ENCODE assay signal across 25 cellular contexts in genomic region chr4:174402470-174403176, GRCh38.
DNase-seq lines count a peak whose midpoint lies in the region; ATAC-seq, FAIRE-seq and TF ChIP-seq lines count a peak whose summit lies in the region.
"Had no signal": no experiment of that assay in that cellular context is flagged by ENCODE, and none has a peak within 500 bp of the region (broad histone marks: within the 10 kb centered on the region; RNA-seq: fewer than 3 reads in every experiment).

No MANE protein-coding gene starts in this region.

- H3K14ac ChIP-seq in H1 (ENCODE audit: insufficient read length), result no peak overlapping the region

- no peaks in the 10 kb centered on the region for H3K79me2 ChIP-seq in H1 (ENCODE audit: control insufficient read depth in 1 of 2, insufficient read depth in 2 of 2, low read length in 2 of 2)
- H3K79me2 ChIP-seq in neural progenitor cell (ENCODE audit: low read depth), result no peaks in the 10 kb centered on the region

- H3K4ac ChIP-seq in H1 (replicated peaks; ENCODE audit: insufficient read length, low read depth, low read length), result no peak overlapping the region

- peaks cover 3% of the 10 kb centered on the region for H3K27me3 Mint-ChIP-seq in neural progenitor cell (ENCODE audit: insufficient read depth, low read depth)
- H3K27me3 Mint-ChIP-seq: activated CD4-positive, alpha-beta memory T cell treated with anti-CD3 and anti-CD28 coated beads, Interleukin-2, amount 10 ng/mL, durations not matched to agents 7 days and 5 days; activated naive CD4-positive, alpha-beta T cell treated with anti-CD3 and anti-CD28 coated beads, Interleukin-2, amount 10 ng/mL, durations not matched to agents 7 days and 5 days; activated T-cell treated with anti-CD3 and anti-CD28 coated beads, Interleukin-2, amount 50 U/mL, for 24 hours; effector memory CD8-positive, alpha-beta T cell had no signal

- ATAC-seq in HG02759 (IDR thresholded peaks at IDR 0.05; ENCODE audit: unreplicated experiment) (no peak), HG02588 (IDR thresholded peaks at IDR 0.05; ENCODE audit: unreplicated experiment) (no peak)
- ATAC-seq: CD8-positive, alpha-beta T cell; effector memory CD8-positive, alpha-beta T cell; natural killer cell; Panc1 had no signal

- no peaks in the 10 kb centered on the region for H3F3A ChIP-seq in neural progenitor cell (ENCODE audit: low read depth)

- 0 out of 2 replicates have a peak overlapping the region, but pooled peaks have one; percentile 38 for H2BK15ac ChIP-seq in H1 (ENCODE audit: low read length)

- H3K18ac ChIP-seq in H1 (ENCODE audit: extremely low read depth, low read length), result peak overlapping the region; percentile 27; the same call in 1 of the 2 replicates

- H2BK5ac ChIP-seq in H1 (ENCODE audit: low read depth, low read length), result peak overlapping the region; percentile 40; the same call in 1 of the 2 replicates

- H2AFZ ChIP-seq in H1 (ENCODE audit: low read length) (no peak overlapping the region), neural progenitor cell (replicated peaks) (no peak overlapping the region)

- DNase-seq in Caki2 (ENCODE audit: low read depth) (peak; percentile 47), NCI-H82 treated with DMSO at 0.1 percent for 48 hours (lab: John Stamatoyannopoulos, UW; ENCODE audit: unreplicated experiment) (peak; percentile 79), H1 (ENCODE audit: low read depth in 1 of 2, low spot score in 2 of 2) (no peak), neural progenitor cell (ENCODE audit: low spot score) (peak; percentile 39), epidermal melanocyte (ENCODE audit: insufficient read length, low spot score) (no peak), hippocampal formation (lab: John Stamatoyannopoulos, UW) (no peak)
- DNase-seq: activated CD4-positive, alpha-beta memory T cell treated with anti-CD3 and anti-CD28 coated beads, Interleukin-2, amount 10 ng/mL, durations not matched to agents 7 days and 5 days; activated CD4-positive, CD25-positive, alpha-beta regulatory T cell; activated naive CD4-positive, alpha-beta T cell treated with anti-CD3 and anti-CD28 coated beads, Interleukin-2, amount 10 ng/mL, durations not matched to agents 7 days and 5 days; activated T-cell treated with anti-CD3 and anti-CD28 coated beads, Interleukin-2, amount 50 U/mL, for 24 hours; CD8-positive, alpha-beta T cell; DND-41; effector memory CD8-positive, alpha-beta T cell; hypothalamus; Karpas-422; natural killer cell; NCI-H2107; NCI-H524 treated with DMSO at 0.1 percent for 48 hours; posterior cingulate gyrus; substantia nigra had no signal

- peaks cover 25% of the 10 kb centered on the region for H3K4me1 Mint-ChIP-seq in neural progenitor cell
- H3K4me1 Mint-ChIP-seq: activated CD4-positive, alpha-beta memory T cell treated with anti-CD3 and anti-CD28 coated beads, Interleukin-2, amount 10 ng/mL, durations not matched to agents 7 days and 5 days; activated naive CD4-positive, alpha-beta T cell treated with anti-CD3 and anti-CD28 coated beads, Interleukin-2, amount 10 ng/mL, durations not matched to agents 7 days and 5 days; natural killer cell had no signal

- WGBS in H1 (ENCODE audit: extremely low coverage in 1 of 2, insufficient coverage in 1 of 2, insufficient read length in 1 of 2, insufficient replicate concordance in 2 of 2, low coverage in 1 of 2, low lambda C conversion rate in 2 of 2, missing lambda C conversion rate in 1 of 2), 2 experiments, result 81% methylated on average over 3 of the region's 3 CpGs; no CpG with 5 or more reads in 1 of the 2 experiments

- TF ChIP-seq RAD21 in H1 (IDR thresholded peaks at IDR 0.05 in 1 of 2, conservative IDR thresholded peaks at IDR 0.05 in 1 of 2; ENCODE audit: low read depth in 2 of 2, low read length in 2 of 2), result no peak

- no peak for FAIRE-seq in H1 (lab: Jason Lieb, UNC)
- FAIRE-seq: keratinocyte had no signal

- POLR2A ChIA-PET in H1 (lab: Charles Lee; ENCODE audit: partially characterized antibody), result no interaction called here

- no peak for TF ChIP-seq EP300 in H1 (IDR thresholded peaks at IDR 0.05; ENCODE audit: borderline replicate concordance in 1 of 2, low read depth in 2 of 2, low read length in 2 of 2)

- no peak overlapping the region for H2AK5ac ChIP-seq in H1 (ENCODE audit: low read depth, low read length)

- no peak overlapping the region for H4K91ac ChIP-seq in H1 (replicated peaks; ENCODE audit: insufficient read length, low read length)

- in situ Hi-C loops in Caki2 (cut with HindIII; ENCODE audit: low pct_unique_long_range_greater_than_20kb, low sequenced_read_pairs), result no loop called here

- H3K27me3 ChIP-seq in H1 (replicated peaks in 1 of 4; ENCODE audit: control insufficient read depth in 3 of 4, extremely low read depth in 1 of 4, insufficient read depth in 3 of 4, low read length in 3 of 4) (no peaks in the 10 kb centered on the region), neural progenitor cell (no peaks in the 10 kb centered on the region)

- H3K4me3 Mint-ChIP-seq in neural progenitor cell, result no peak overlapping the region
- H3K4me3 Mint-ChIP-seq: activated CD4-positive, alpha-beta memory T cell treated with anti-CD3 and anti-CD28 coated beads, Interleukin-2, amount 10 ng/mL, durations not matched to agents 7 days and 5 days; activated naive CD4-positive, alpha-beta T cell treated with anti-CD3 and anti-CD28 coated beads, Interleukin-2, amount 10 ng/mL, durations not matched to agents 7 days and 5 days; activated T-cell treated with anti-CD3 and anti-CD28 coated beads, Interleukin-2, amount 50 U/mL, for 24 hours; CD8-positive, alpha-beta T cell; effector memory CD8-positive, alpha-beta T cell; natural killer cell; T-helper 2 cell treated with Interferon-gamma antibody and Interleukin-4, amounts not matched to agents 5 μg/mL and 100 μg/mL, for 36 hours had no signal

- peak overlapping the region; percentile 56; the same call in 1 of the 2 replicates for H2BK12ac ChIP-seq in H1 (ENCODE audit: low read depth, low read length)

- H3K9me3 ChIP-seq in H1 (ENCODE audit: insufficient read depth in 2 of 2, low read depth in 1 of 2, low read length in 1 of 2), result no peaks in the 10 kb centered on the region
- no peaks in the 10 kb centered on the region for H3K9me3 ChIP-seq in neural progenitor cell (ENCODE audit: low read depth)

- H3K4me1 ChIP-seq in H1 (replicated peaks in 1 of 4; ENCODE audit: control insufficient read depth in 3 of 4, insufficient read depth in 4 of 4, low read length in 3 of 4) (peaks cover 0 to 12% (median 3%) of the 10 kb centered on the region in 4 experiments; a peak in 4 of 7 replicates), neural progenitor cell (peaks cover 32% of the 10 kb centered on the region)

- no peak overlapping the region for H4K8ac ChIP-seq in H1 (ENCODE audit: extremely low read depth, insufficient read depth, low read length)

- H3K23ac ChIP-seq in H1 (ENCODE audit: insufficient read length), result no peak overlapping the region

- H2BK120ac ChIP-seq in H1 (replicated peaks; ENCODE audit: low read depth, low read length), result no peak overlapping the region

- H4K20me1 ChIP-seq in H1 (replicated peaks in 1 of 2; ENCODE audit: control insufficient read depth in 1 of 2, insufficient read depth in 2 of 2, low read length in 2 of 2) (no peaks in the 10 kb centered on the region), neural progenitor cell (ENCODE audit: low read depth) (no peaks in the 10 kb centered on the region)

- peak overlapping the region; percentile 23; the same call in 1 of the 2 replicates for H2BK20ac ChIP-seq in H1 (ENCODE audit: low read length)

- H3K27ac ChIP-seq in H1 (ENCODE audit: low read depth, low read length) (no peak overlapping the region), neural progenitor cell (no peak overlapping the region)

- no peaks in the 10 kb centered on the region for H3K9me3 Mint-ChIP-seq in neural progenitor cell
- H3K9me3 Mint-ChIP-seq: activated CD4-positive, alpha-beta memory T cell treated with anti-CD3 and anti-CD28 coated beads, Interleukin-2, amount 10 ng/mL, durations not matched to agents 7 days and 5 days; activated naive CD4-positive, alpha-beta T cell treated with anti-CD3 and anti-CD28 coated beads, Interleukin-2, amount 10 ng/mL, durations not matched to agents 7 days and 5 days; activated T-cell treated with anti-CD3 and anti-CD28 coated beads, Interleukin-2, amount 50 U/mL, for 24 hours; CD8-positive, alpha-beta T cell; effector memory CD8-positive, alpha-beta T cell; natural killer cell; T-helper 2 cell treated with Interferon-gamma antibody and Interleukin-4, amounts not matched to agents 5 μg/mL and 100 μg/mL, for 36 hours had no signal

- no peaks in the 10 kb centered on the region for H3K36me3 Mint-ChIP-seq in neural progenitor cell
- H3K36me3 Mint-ChIP-seq: activated naive CD4-positive, alpha-beta T cell treated with anti-CD3 and anti-CD28 coated beads, Interleukin-2, amount 10 ng/mL, durations not matched to agents 7 days and 5 days; CD8-positive, alpha-beta T cell; natural killer cell had no signal

- H4K5ac ChIP-seq in H1 (ENCODE audit: insufficient read length, low read depth, low read length), result no peak overlapping the region

- H3K9ac ChIP-seq in H1 (replicated peaks in 1 of 4; ENCODE audit: extremely low read depth in 1 of 4, low read depth in 3 of 4, low read length in 3 of 4) (no peak overlapping the region), neural progenitor cell (no peak overlapping the region)

- TF ChIP-seq POLR2A in H1 (IDR thresholded peaks at IDR 0.05; ENCODE audit: control extremely low read depth in 1 of 2, low read depth in 2 of 2, low read length in 2 of 2), result no peak

- no peaks in the 10 kb centered on the region for H3K79me1 ChIP-seq in H1 (ENCODE audit: low read depth, low read length)

- no peak overlapping the region for H3K56ac ChIP-seq in H1 (replicated peaks; ENCODE audit: insufficient read length, low read depth, low read length)

- CTCF ChIA-PET in H1 (lab: Charles Lee; ENCODE audit: partially characterized antibody), result interaction anchor here (1.1 kb wide), 1 partner anchor 33 kb away, joined by 3 read pairs; no protein-coding TSS in a partner anchor

- H3K27ac Mint-ChIP-seq in neural progenitor cell, result peak overlapping the region; percentile 1
- H3K27ac Mint-ChIP-seq: activated CD4-positive, alpha-beta memory T cell treated with anti-CD3 and anti-CD28 coated beads, Interleukin-2, amount 10 ng/mL, durations not matched to agents 7 days and 5 days; activated naive CD4-positive, alpha-beta T cell treated with anti-CD3 and anti-CD28 coated beads, Interleukin-2, amount 10 ng/mL, durations not matched to agents 7 days and 5 days; activated T-cell treated with anti-CD3 and anti-CD28 coated beads, Interleukin-2, amount 50 U/mL, for 24 hours; CD8-positive, alpha-beta T cell; effector memory CD8-positive, alpha-beta T cell; natural killer cell; T-helper 2 cell treated with Interferon-gamma antibody and Interleukin-4, amounts not matched to agents 5 μg/mL and 100 μg/mL, for 36 hours had no signal

- H3K4me3 ChIP-seq in H1 (ENCODE audit: extremely low read depth in 1 of 4, insufficient read depth in 2 of 4, low read depth in 3 of 4, low read length in 4 of 4), result no peak overlapping the region
- no peak overlapping the region for H3K4me3 ChIP-seq in neural progenitor cell

- H3K36me3 ChIP-seq in H1 (ENCODE audit: control insufficient read depth in 2 of 4, insufficient read depth in 4 of 4, low read length in 3 of 4) (no peaks in the 10 kb centered on the region), neural progenitor cell (no peaks in the 10 kb centered on the region)

- TF ChIP-seq CTCF in H1 (IDR thresholded peaks at IDR 0.05; ENCODE audit: control extremely low read depth in 1 of 3, insufficient read depth in 1 of 3, low read depth in 1 of 3, low read length in 3 of 3), result no peak
- TF ChIP-seq CTCF in neural progenitor cell (IDR thresholded peaks at IDR 0.05), result no peak

- H3K23me2 ChIP-seq in H1 (ENCODE audit: low read depth, low read length), result no peaks in the 10 kb centered on the region; the same call in 1 of the 2 replicates

- H3K4me2 ChIP-seq in H1 (ENCODE audit: insufficient read depth in 1 of 2, low read depth in 2 of 2, low read length in 2 of 2) (no peak overlapping the region), neural progenitor cell (peak overlapping the region; percentile 21)

Comparison
In these comparisons a context has a peak if more than half of its experiments do, and no peak if none do; other contexts are left out.
1. DNase-seq: peak in Caki2 (single experiment), NCI-H82 treated with DMSO at 0.1 percent for 48 hours (single experiment) and neural progenitor cell (single experiment); none in H1 (0 of 2), epidermal melanocyte (single experiment) and hippocampal formation (0 of 2).